Comparison of ENCODE assay signal across 8 cellular contexts in the genomic region with DNA sequence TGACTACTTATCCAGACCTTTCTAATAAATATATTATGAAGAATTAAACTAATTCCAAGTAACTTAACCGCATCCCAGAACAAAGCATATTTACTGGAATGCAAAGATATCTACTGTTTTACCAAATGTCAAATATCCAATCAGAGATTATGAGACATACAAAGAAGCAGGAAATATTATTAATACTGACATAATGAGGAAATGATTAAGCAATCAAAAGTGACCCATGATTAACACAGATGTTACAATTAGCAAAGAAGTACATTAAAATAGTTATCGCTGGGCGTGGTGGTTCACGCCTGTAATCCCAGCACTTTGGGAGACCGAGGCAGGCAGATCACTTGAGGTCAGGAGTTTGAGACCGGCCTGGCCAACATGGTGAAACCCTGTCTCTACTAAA.
"Had no signal": no experiment of that assay in that cellular context is flagged by ENCODE, and none has a peak within 500 bp of the region (broad histone marks: within the 10 kb centered on the region; RNA-seq: fewer than 3 reads in every experiment).

No MANE protein-coding gene starts in this region.

- FAIRE-seq: G401.6, GM12878, GM12891, GM12892, GM18507, GM19239 had no signal

- DNase-seq: GDM1, GF-D8 had no signal

- H3K4me3 ChIP-seq: GM12878 had no signal

- ATAC-seq: GM12878 had no signal
